ENCODE assay signal across 8 cellular contexts in the genomic region with DNA sequence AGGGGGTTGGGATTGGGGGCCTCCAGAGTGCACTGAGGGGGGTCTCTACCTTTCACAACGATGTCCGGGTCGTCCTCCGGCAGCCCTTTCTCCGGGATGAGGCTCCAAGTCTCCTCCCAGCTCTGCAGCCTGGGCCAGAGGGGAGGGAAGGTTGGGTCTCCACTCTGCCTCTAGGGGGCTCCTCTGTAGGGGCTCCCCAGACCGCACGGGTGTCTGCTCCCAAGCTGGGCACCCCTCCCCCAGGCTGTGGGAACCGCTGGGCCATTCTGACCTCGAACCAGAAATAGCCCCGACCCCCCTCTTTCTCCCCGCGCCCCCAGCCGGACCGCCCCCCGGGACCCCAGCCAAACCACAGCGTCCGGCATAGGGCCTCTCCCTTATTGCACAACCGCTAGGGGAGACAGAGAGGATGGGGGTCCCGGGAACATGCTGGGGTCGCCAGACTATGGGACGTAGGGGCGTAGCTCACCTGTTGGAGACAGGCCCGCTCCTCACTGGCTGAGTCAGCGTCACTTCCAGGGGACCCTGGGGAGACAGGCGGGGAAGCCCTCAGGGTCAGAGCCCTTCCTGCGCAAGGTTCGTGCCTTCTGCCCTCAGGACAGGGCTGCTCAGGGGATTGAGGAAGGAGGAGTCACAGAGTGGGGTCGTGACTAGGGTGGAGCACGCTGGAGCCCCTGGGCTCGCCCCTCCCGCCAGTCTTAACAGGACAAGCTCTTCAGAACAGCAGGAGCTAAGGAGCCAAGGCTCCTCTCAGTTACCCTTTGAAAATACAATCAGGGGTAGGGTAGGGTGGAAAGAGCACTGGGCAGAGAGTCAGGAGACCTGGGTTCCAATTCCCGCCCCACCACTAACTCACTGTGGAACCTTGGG. TPM values are rescaled to one million over a fixed set of nuclear protein-coding genes. Genes with fewer than 3 reads are reported as not detected.
DNase-seq lines count a peak whose midpoint lies in the region; ATAC-seq and TF ChIP-seq lines count a peak whose summit lies in the region.

No MANE protein-coding gene starts in this region.

- H3K4me1 Mint-ChIP-seq in HFFc6 (ENCODE audit: low read depth): peaks cover 33% of the 10 kb centered on the region
- H3K4me1 Mint-ChIP-seq in activated T-cell treated with anti-CD3 and anti-CD28 coated beads, Interleukin-2, amount 50 U/mL, for 4 hours (ENCODE audit: low read depth): peaks cover 42% of the 10 kb centered on the region

- H3K36me3 Mint-ChIP-seq in HFFc6 (ENCODE audit: low read depth): peaks cover 15% of the 10 kb centered on the region
- no peaks in the 10 kb centered on the region for H3K36me3 Mint-ChIP-seq in activated T-cell treated with anti-CD3 and anti-CD28 coated beads, Interleukin-2, amount 50 U/mL, for 4 hours (ENCODE audit: insufficient read depth)

- peak; percentile 79 for TF ChIP-seq CTCF in HFFc6 (IDR thresholded peaks at IDR 0.05)

- peak; percentile 64 for DNase-seq in CMK (ENCODE audit: low read depth)
- DNase-seq in HFFc6: no peak
- DNase-seq in activated T-cell treated with anti-CD3 and anti-CD28 coated beads, Interleukin-2, amount 50 U/mL, for 4 hours: no peak
- peak; percentile 77 for DNase-seq in left cardiac atrium
- DNase-seq in skeletal muscle cell (ENCODE audit: low read depth): no peak
- no peak for DNase-seq in NCI-H2081 treated with DMSO at 0.1 percent for 48 hours (lab: John Stamatoyannopoulos, UW)
- no peak for DNase-seq in Ammon's horn (ENCODE audit: low spot score)

- H3K4me3 ChIP-seq in skeletal muscle cell (ENCODE audit: low read depth, low read length): peak overlapping the region; percentile 89

- peak overlapping the region; percentile 52 for H3K27ac Mint-ChIP-seq in HFFc6

- H3K9me3 Mint-ChIP-seq in HFFc6: no peaks in the 10 kb centered on the region
- no peaks in the 10 kb centered on the region for H3K9me3 Mint-ChIP-seq in activated T-cell treated with anti-CD3 and anti-CD28 coated beads, Interleukin-2, amount 50 U/mL, for 4 hours

- no peak for ATAC-seq in activated T-cell treated with anti-CD3 and anti-CD28 coated beads, Interleukin-2, amount 50 U/mL, for 4 hours
- ATAC-seq in left cardiac atrium: peak; percentile 3 to 5
- no peak for ATAC-seq in GM18511 (IDR thresholded peaks at IDR 0.05; ENCODE audit: unreplicated experiment)

- intact Hi-C loops in left cardiac atrium (cut with DNase I): loop anchor here in 1 of 2 donors (10.0 kb wide), 1 partner anchor 99 kb away; the partner anchor contains the start of gene PSMC3IP

- H3K4me3 Mint-ChIP-seq in HFFc6: peak overlapping the region; percentile 86
- peak overlapping the region; percentile 16 for H3K4me3 Mint-ChIP-seq in activated T-cell treated with anti-CD3 and anti-CD28 coated beads, Interleukin-2, amount 50 U/mL, for 4 hours

- peaks cover 1% of the 10 kb centered on the region for H3K27me3 Mint-ChIP-seq in HFFc6 (ENCODE audit: insufficient read depth)
- peaks cover 42% of the 10 kb centered on the region for H3K27me3 Mint-ChIP-seq in activated T-cell treated with anti-CD3 and anti-CD28 coated beads, Interleukin-2, amount 50 U/mL, for 4 hours (ENCODE audit: low read depth)

RNA-seq across cellular contexts. Expression of gene PLEKHH3, which starts 2.7 kb away (rescaled TPM):
- total RNA-seq in HFFc6 (2021; fragmentation: NEBNext Ultra II Directional; extraction: Animal tissue kit (Norgen Biotek cat#: 25700)): 10 to 100 TPM; 16.4 to 22.4 (median 19.1) TPM
- total RNA-seq in activated T-cell treated with anti-CD3 and anti-CD28 coated beads, Interleukin-2, amount 50 U/mL, for 4 hours: 1 to 10 TPM in 1 of 3 donors, under 1 TPM in 2; 0.56 to 1.2 (median 0.63) TPM
- total RNA-seq in left cardiac atrium: 10 to 100 TPM; 18.1 to 19.9 TPM

RNA-seq across cellular contexts. Expression of gene CCR10, which starts 7.5 kb away (rescaled TPM):
- 1 to 10 TPM; 1.7 to 2.9 (median 2.2) TPM for total RNA-seq in HFFc6 (2021; fragmentation: NEBNext Ultra II Directional; extraction: Animal tissue kit (Norgen Biotek cat#: 25700))
- total RNA-seq in activated T-cell treated with anti-CD3 and anti-CD28 coated beads, Interleukin-2, amount 50 U/mL, for 4 hours: under 1 TPM; 0.25 to 0.43 (median 0.32) TPM
- 1 to 10 TPM; 1.7 to 3.3 TPM for total RNA-seq in left cardiac atrium

RNA-seq across cellular contexts. Expression of gene CNTNAP1, which starts 8.2 kb away (rescaled TPM):
- total RNA-seq in HFFc6 (2021; fragmentation: NEBNext Ultra II Directional; extraction: Animal tissue kit (Norgen Biotek cat#: 25700)): 10 to 100 TPM; 26.0 to 43.7 (median 37.7) TPM
- 1 to 10 TPM in 1 of 3 donors, under 1 TPM in 2; 0.73 to 1.3 (median 0.79) TPM for total RNA-seq in activated T-cell treated with anti-CD3 and anti-CD28 coated beads, Interleukin-2, amount 50 U/mL, for 4 hours
- total RNA-seq in left cardiac atrium: 1 to 10 TPM; 4.7 to 7.2 TPM

RNA-seq across cellular contexts. Expression of gene TUBG2, which starts 15.0 kb away (rescaled TPM):
- 10 to 100 TPM; 15.2 to 17.3 (median 16.9) TPM for total RNA-seq in HFFc6 (2021; fragmentation: NEBNext Ultra II Directional; extraction: Animal tissue kit (Norgen Biotek cat#: 25700))
- 1 to 10 TPM; 5.6 to 7.1 (median 5.9) TPM for total RNA-seq in activated T-cell treated with anti-CD3 and anti-CD28 coated beads, Interleukin-2, amount 50 U/mL, for 4 hours
- total RNA-seq in left cardiac atrium: 10 to 100 TPM; 14.4 to 15.8 TPM

Comparison
In these comparisons a context has a peak if more than half of its experiments do, and no peak if none do; other contexts are left out.
1. DNase-seq: peak in CMK (single experiment) and left cardiac atrium (single experiment); none in HFFc6 (single experiment), activated T-cell treated with anti-CD3 and anti-CD28 coated beads, Interleukin-2, amount 50 U/mL, for 4 hours (single experiment), skeletal muscle cell (single experiment), NCI-H2081 treated with DMSO at 0.1 percent for 48 hours (single experiment) and Ammon's horn (single experiment).
2. ATAC-seq: peak in left cardiac atrium (2 of 2); none in activated T-cell treated with anti-CD3 and anti-CD28 coated beads, Interleukin-2, amount 50 U/mL, for 4 hours (0 of 2) and GM18511 (single experiment).
3. RNA of gene PLEKHH3, which starts 2.7 kb away (total RNA-seq): 18.1 to 19.9 TPM in left cardiac atrium and 16.4 to 22.4 TPM in HFFc6; 0.56 to 1.2 TPM in activated T-cell treated with anti-CD3 and anti-CD28 coated beads, Interleukin-2, amount 50 U/mL, for 4 hours; every median in the first group is over 4 times any median in the second.